ENCODE assay signal across 8 cellular contexts in genomic region chr22:29268511-29269229, GRCh38. TPM values are rescaled to one million over a fixed set of nuclear protein-coding genes. Genes with fewer than 3 reads are reported as not detected.
DNase-seq lines count a peak whose midpoint lies in the region; TF ChIP-seq lines count a peak whose summit lies in the region.

No MANE protein-coding gene starts in this region.

- DNase-seq in GM06990 (ENCODE audit: extremely low read depth, insufficient read length) (peak; percentile 72), HCEC 1CT (peak; percentile 52), NB4 (ENCODE audit: low read depth) (peak; percentile 69), activated T-cell treated with anti-CD3 and anti-CD28 coated beads for 1 hour (ENCODE audit: low read depth) (peak; percentile 16), erythroblast (lab: John Stamatoyannopoulos, UW) (peak; percentile 82 to 84), mucosa of gallbladder (ENCODE audit: low spot score) (peak; percentile 45), stomach (peak; percentile 61), NCI-H2081 treated with DMSO at 0.1 percent for 48 hours (lab: John Stamatoyannopoulos, UW) (no peak)

- H3K27me3 ChIP-seq in GM06990 (replicated peaks; ENCODE audit: control insufficient read depth, insufficient read depth, low read length) (no peaks in the 10 kb centered on the region), stomach (no peaks in the 10 kb centered on the region)

- intact Hi-C loops in stomach (cut with DNase I; ENCODE audit: low total_unique reads) = no loop called here

- 0 to 1% (median 0%) methylated on average over 28 to 51 of the region's 51 CpGs for WGBS in stomach, 5 donors

- H3K36me3 ChIP-seq in GM06990 (ENCODE audit: control insufficient read depth, insufficient read depth, low read length) = peaks cover 12% of the 10 kb centered on the region
- H3K36me3 ChIP-seq in stomach = peaks cover 10 to 41% (median 36%) of the 10 kb centered on the region in 4 donors

- TF ChIP-seq EP300 in stomach (IDR thresholded peaks at IDR 0.05) = no peak

- H3K4me3 ChIP-seq in GM06990 (replicated peaks; ENCODE audit: low read depth, low read length) = peak overlapping the region; percentile 98
- peak overlapping the region; percentile 93 for H3K4me3 ChIP-seq in NB4 (ENCODE audit: low read depth, low read length)
- peak overlapping the region; percentile 79 to 98 (median 94) for H3K4me3 ChIP-seq in stomach

- H3K27ac ChIP-seq in stomach = peak overlapping the region; percentile 94 to 100 (median 99)

- H3K4me1 ChIP-seq in stomach = peaks cover 49 to 68% (median 65%) of the 10 kb centered on the region in 4 donors

- no peaks in the 10 kb centered on the region for H3K9me3 ChIP-seq in stomach

- TF ChIP-seq CTCF in GM06990 (IDR thresholded peaks at IDR 0.05; ENCODE audit: insufficient read depth, low read length, poor library complexity, severe bottlenecking) (no peak), NB4 (IDR thresholded peaks at IDR 0.05; ENCODE audit: low read depth, low read length) (no peak), stomach (IDR thresholded peaks at IDR 0.05) (no peak)

- TF ChIP-seq POLR2A in NB4 (IDR thresholded peaks at IDR 0.05; ENCODE audit: extremely low read depth, insufficient read length) = no peak
- peak; percentile 32 for TF ChIP-seq POLR2A in erythroblast (IDR thresholded peaks at IDR 0.05; ENCODE audit: low read length)
- no peak for TF ChIP-seq POLR2A in stomach (IDR thresholded peaks at IDR 0.05)

RNA-seq across cellular contexts. Expression of gene EWSR1, which starts 0.6 kb away (rescaled TPM):
- total RNA-seq in mucosa of gallbladder (160 TPM), stomach (100 to 1,000 TPM; 145 to 376 (median 185) TPM)
- 100 to 1,000 TPM in 1 of 3 donors, 10 to 100 TPM in 2; 97.7 to 137 (median 98.2) TPM for polyA plus RNA-seq in stomach

RNA-seq across cellular contexts. Expression of gene RHBDD3, which starts 0.9 kb away (rescaled TPM):
- total RNA-seq in mucosa of gallbladder = 24.0 TPM
- 10 to 100 TPM; 14.5 to 76.5 (median 45.1) TPM for total RNA-seq in stomach
- polyA plus RNA-seq in stomach = 10 to 100 TPM in 2 of 3 donors, 1 to 10 TPM in 1; 9.8 to 19.6 (median 16.7) TPM

RNA-seq across cellular contexts. Expression of gene GAS2L1, which starts 37.8 kb away (rescaled TPM):
- 24.6 TPM for total RNA-seq in mucosa of gallbladder
- 10 to 100 TPM in 4 of 5 donors, 1 to 10 TPM in 1; 4.4 to 81.1 (median 53.6) TPM for total RNA-seq in stomach
- 10 to 100 TPM; 14.7 to 22.3 (median 15.7) TPM for polyA plus RNA-seq in stomach

RNA-seq across cellular contexts. Expression of gene RASL10A, which starts 46.8 kb away (rescaled TPM):
- total RNA-seq in mucosa of gallbladder (1.7 TPM), stomach (under 1 TPM in 1 of 5 donors, not detected in 4; 0.37 TPM)
- polyA plus RNA-seq in stomach = 1 to 10 TPM in 1 of 3 donors, under 1 TPM in 2; 0.19 to 3.5 (median 0.76) TPM
